Comparison of ENCODE assay signal across 1 cellular context in genomic region chr1:155940993-155941844, GRCh38.
TF ChIP-seq lines count a peak whose summit lies in the region.

TSS of gene RXFP4 (plus strand) at chr1:155941638. CDS start at chr1:155941710, 72 bp downstream.

TF ChIP-seq in HepG2, 621 proteins besides CTCF, POLR2A, EP300 and RAD21 (continued from another document):
- TF ChIP-seq ZNF512 (CRISPR knock-in tag; IDR thresholded peaks at IDR 0.05) (no peak), PCBP1 (IDR thresholded peaks at IDR 0.05; ENCODE audit: borderline replicate concordance, low read depth, low read length) (0 out of 2 replicates have a peak, but pooled peaks have one; percentile 14), KLF16 (CRISPR knock-in tag; IDR thresholded peaks at IDR 0.05) (0 out of 4 replicates have a peak, but pooled peaks of 1 of the 2 experiments have one; percentile 47), ZBTB7B (CRISPR knock-in tag; IDR thresholded peaks at IDR 0.05) (peak; percentile 5; the same call in 1 of the 2 replicates), ZNF12 (CRISPR knock-in tag; IDR thresholded peaks at IDR 0.05) (0 out of 2 replicates have a peak, but pooled peaks have one; percentile 5), ZNF781 (CRISPR knock-in tag; IDR thresholded peaks at IDR 0.05; ENCODE audit: borderline replicate concordance, not compliant biosample characterization) (peak; percentile 19), ZBTB26 (CRISPR knock-in tag; IDR thresholded peaks at IDR 0.05; ENCODE audit: borderline replicate concordance) (peak; percentile 19; the same call in 1 of the 2 replicates), ATF7-NPFF (CRISPR knock-in tag; IDR thresholded peaks at IDR 0.05; ENCODE audit: low read depth) (0 out of 2 replicates have a peak, but pooled peaks have one; percentile 42), AKNA (CRISPR knock-in tag; IDR thresholded peaks at IDR 0.05; ENCODE audit: borderline replicate concordance) (no peak)
